ENCODE assay signal across 18 cellular contexts in genomic region chr20:20070871-20071726, GRCh38. TPM values are rescaled to one million over a fixed set of nuclear protein-coding genes. Genes with fewer than 3 reads are reported as not detected.
DNase-seq lines count a peak whose midpoint lies in the region; ATAC-seq and TF ChIP-seq lines count a peak whose summit lies in the region.
"Had no signal": no experiment of that assay in that cellular context is flagged by ENCODE, and none has a peak within 500 bp of the region (broad histone marks: within the 10 kb centered on the region; RNA-seq: fewer than 3 reads in every experiment).

No MANE protein-coding gene starts in this region.

- H3K9me3 ChIP-seq in neural progenitor cell (ENCODE audit: low read depth): no peaks in the 10 kb centered on the region
- no peaks in the 10 kb centered on the region for H3K9me3 ChIP-seq in left lung
- H3K9me3 ChIP-seq: A549 had no signal

- no peak overlapping the region for H3K9ac ChIP-seq in neural progenitor cell

- H3K4me1 ChIP-seq in neural progenitor cell (no peaks in the 10 kb centered on the region), left lung (no peaks in the 10 kb centered on the region)

- H3K4me3 Mint-ChIP-seq in neural progenitor cell: no peak overlapping the region
- no peak overlapping the region for H3K4me3 Mint-ChIP-seq in chondrocyte (ENCODE audit: unreplicated experiment)
- H3K4me3 Mint-ChIP-seq: IgD-negative memory B cell had no signal

- H3K4me3 ChIP-seq in neural progenitor cell (no peak overlapping the region), left lung (no peak overlapping the region)
- H3K4me3 ChIP-seq: A549, PC-9 had no signal

- DNase-seq in G401 (ENCODE audit: low spot score) (peak; percentile 66), NCI-H69 (lab: John Stamatoyannopoulos, UW) (peak; percentile 25), cerebellum (ENCODE audit: low spot score) (peak; percentile 61), neural progenitor cell (ENCODE audit: low spot score) (no peak), left lung (no peak), DMS153 (lab: John Stamatoyannopoulos, UW) (no peak), globus pallidus (ENCODE audit: low spot score) (no peak), chondrocyte (ENCODE audit: low spot score) (no peak)
- DNase-seq: AML-193, MV-4-11, NCI-H1436 treated with DMSO at 0.1 percent for 48 hours, NCI-H345, NCI-H526 treated with DMSO at 0.1 percent for 48 hours, PC-9 had no signal

- H3K27ac Mint-ChIP-seq in neural progenitor cell (peak overlapping the region; percentile 14), chondrocyte (ENCODE audit: unreplicated experiment) (no peak overlapping the region)
- H3K27ac Mint-ChIP-seq: IgD-negative memory B cell had no signal

- H3K27ac ChIP-seq in neural progenitor cell (no peak overlapping the region), left lung (no peak overlapping the region)
- H3K27ac ChIP-seq: A549, PC-9 had no signal

- ATAC-seq in left lung: no peak
- ATAC-seq: A549, HCT116 had no signal

- intact Hi-C loops in left lung (cut with DNase I): no loop called here

- H3K4me1 Mint-ChIP-seq in neural progenitor cell: no peaks in the 10 kb centered on the region
- H3K4me1 Mint-ChIP-seq in chondrocyte (ENCODE audit: low read depth): peaks cover 1% of the 10 kb centered on the region

- H3F3A ChIP-seq in neural progenitor cell (ENCODE audit: low read depth): no peaks in the 10 kb centered on the region

- H3K9me3 Mint-ChIP-seq in neural progenitor cell: no peaks in the 10 kb centered on the region
- H3K9me3 Mint-ChIP-seq in chondrocyte (ENCODE audit: low read depth): no peaks in the 10 kb centered on the region
- H3K9me3 Mint-ChIP-seq: IgD-negative memory B cell had no signal

- H3K79me2 ChIP-seq in neural progenitor cell (ENCODE audit: low read depth): no peaks in the 10 kb centered on the region

- in situ Hi-C loops in G401 (cut with HindIII; ENCODE audit: low sequenced_read_pairs): no loop called here

- H4K20me1 ChIP-seq in neural progenitor cell (ENCODE audit: low read depth): no peaks in the 10 kb centered on the region

- no peaks in the 10 kb centered on the region for H3K36me3 ChIP-seq in neural progenitor cell
- no peaks in the 10 kb centered on the region for H3K36me3 ChIP-seq in left lung

- H3K36me3 Mint-ChIP-seq in neural progenitor cell (no peaks in the 10 kb centered on the region), chondrocyte (ENCODE audit: low read depth) (no peaks in the 10 kb centered on the region)
- H3K36me3 Mint-ChIP-seq: IgD-negative memory B cell had no signal

- H3K27me3 ChIP-seq in neural progenitor cell (no peaks in the 10 kb centered on the region), left lung (peaks cover 0 to 17% of the 10 kb centered on the region in 2 donors)

- no peak overlapping the region for H3K4me2 ChIP-seq in neural progenitor cell
- H3K4me2 ChIP-seq: A549, PC-9 had no signal

- no peak overlapping the region for H2AFZ ChIP-seq in neural progenitor cell (replicated peaks)
- H2AFZ ChIP-seq: PC-9 had no signal

- TF ChIP-seq CTCF in neural progenitor cell (IDR thresholded peaks at IDR 0.05) (no peak), left lung (IDR thresholded peaks at IDR 0.05) (no peak), chondrocyte (IDR thresholded peaks at IDR 0.05) (no peak)

- H3K27me3 Mint-ChIP-seq in neural progenitor cell (ENCODE audit: insufficient read depth, low read depth): peaks cover 2% of the 10 kb centered on the region
- peaks cover 14% of the 10 kb centered on the region for H3K27me3 Mint-ChIP-seq in chondrocyte (ENCODE audit: low read depth)

RNA-seq across cellular contexts. Expression of gene CFAP61, which starts 18.8 kb away (rescaled TPM):
- total RNA-seq in G401 (2014; rRNA removed; shearing (Covaris generic)): not detected in 2 replicates
- total RNA-seq in cerebellum: 5.0 TPM
- 0.53 TPM in 1 of 2 replicates, not detected in the other for total RNA-seq in neural progenitor cell (ENCODE audit: low replicate concordance)
- 1 to 10 TPM in 1 of 2 donors, not detected in 1; 4.0 TPM for total RNA-seq in left lung
- not detected in 3 replicates for total RNA-seq in chondrocyte
- total RNA-seq: HT-29 had no signal

RNA-seq across cellular contexts. Expression of gene CRNKL1, which starts 18.8 kb away (rescaled TPM):
- total RNA-seq in G401 (2014; rRNA removed; shearing (Covaris generic)): 19.3 and 34.7 TPM in 2 replicates
- total RNA-seq in cerebellum: 37.6 TPM
- 27.9 and 45.0 TPM in 2 replicates for total RNA-seq in neural progenitor cell (ENCODE audit: low replicate concordance)
- 10 to 100 TPM; 17.9 to 20.1 TPM for total RNA-seq in left lung
- total RNA-seq in chondrocyte: 14.3 to 20.5 TPM (median 16.4 TPM) in 3 replicates

RNA-seq across cellular contexts. Expression of gene NAA20, which starts 53.9 kb away (rescaled TPM):
- 55.0 and 88.2 TPM in 2 replicates for total RNA-seq in G401 (2014; rRNA removed; shearing (Covaris generic))
- total RNA-seq in cerebellum: 30.8 TPM
- total RNA-seq in neural progenitor cell (ENCODE audit: low replicate concordance): 23.2 and 39.9 TPM in 2 replicates
- 10 to 100 TPM; 48.7 to 60.1 TPM for total RNA-seq in left lung
- total RNA-seq in chondrocyte: 44.9 to 47.2 TPM (median 46.2 TPM) in 3 replicates

Comparison
In these comparisons a context has a peak if more than half of its experiments do, and no peak if none do; other contexts are left out.
1. DNase-seq: peak in G401 (single experiment), NCI-H69 (single experiment) and cerebellum (single experiment); none in neural progenitor cell (single experiment), left lung (0 of 2), DMS153 (single experiment), globus pallidus (single experiment) and chondrocyte (single experiment).